Comparison of ENCODE assay signal across 9 cellular contexts in the genomic region with DNA sequence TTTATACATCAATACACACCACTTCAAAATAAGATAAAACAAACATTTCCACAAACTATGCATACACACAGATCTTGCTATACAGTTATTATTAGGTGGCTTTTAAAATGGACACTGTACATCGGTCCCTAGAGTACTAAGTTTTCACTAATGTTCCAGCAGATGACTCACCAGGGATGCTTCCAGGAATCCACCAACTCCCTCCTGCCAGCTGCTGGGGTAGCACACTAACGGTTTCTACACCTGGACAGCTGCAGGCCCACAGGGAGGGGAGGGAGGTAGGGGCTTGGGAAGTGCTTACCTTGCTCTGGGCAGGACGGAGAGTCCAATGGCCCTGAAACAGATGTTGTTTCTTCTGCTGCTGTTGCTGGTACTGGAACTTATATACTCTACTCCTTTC. TPM values are rescaled to one million over a fixed set of nuclear protein-coding genes. Genes with fewer than 3 reads are reported as not detected.
DNase-seq lines count a peak whose midpoint lies in the region; ATAC-seq and TF ChIP-seq lines count a peak whose summit lies in the region.
"Had no signal": no experiment of that assay in that cellular context is flagged by ENCODE, and none has a peak within 500 bp of the region (broad histone marks: within the 10 kb centered on the region; RNA-seq: fewer than 3 reads in every experiment).

Gene IL12B (minus strand): TSS at position 357 of the 400 bp plus-strand sequence. CDS start 3,705 bp downstream, outside the sequence.

- peak within 1 kb of the TSS; percentile 76 for H3K4me3 Mint-ChIP-seq in T-helper 2 cell treated with Interferon-gamma antibody and Interleukin-4, amounts not matched to agents 5 μg/mL and 100 μg/mL, for 36 hours
- H3K4me3 Mint-ChIP-seq in stimulated activated naive B cell treated with anti-CD40 and anti-IgM and Interleukin-4, amounts not matched to agents 10 μg/mL and 1 μg/mL and 100 μg/mL, for 72 hours, result peak within 1 kb of the TSS; percentile 49 to 81

- peak; percentile 26; the same call in 2 of the 3 replicates for ATAC-seq in SK-N-SH treated with all-trans-retinoic acid at 6 μM for 48 hours
- no peak for ATAC-seq in stimulated activated naive B cell treated with anti-CD40 and anti-IgM and Interleukin-4, amounts not matched to agents 10 μg/mL and 1 μg/mL and 100 μg/mL, for 72 hours (replicated peaks)
- ATAC-seq in omental fat pad (ENCODE audit: low FRiP score), result no peak

- H3K27me3 Mint-ChIP-seq in T-helper 2 cell treated with Interferon-gamma antibody and Interleukin-4, amounts not matched to agents 5 μg/mL and 100 μg/mL, for 36 hours (ENCODE audit: low read depth), result peaks cover 53% of the 10 kb centered on the region
- peaks cover 0 to 3% of the 10 kb centered on the region in 2 donors for H3K27me3 Mint-ChIP-seq in stimulated activated naive B cell treated with anti-CD40 and anti-IgM and Interleukin-4, amounts not matched to agents 10 μg/mL and 1 μg/mL and 100 μg/mL, for 72 hours

- H3K27ac Mint-ChIP-seq in T-helper 2 cell treated with Interferon-gamma antibody and Interleukin-4, amounts not matched to agents 5 μg/mL and 100 μg/mL, for 36 hours, result no peak within 1 kb of the TSS
- no peak within 1 kb of the TSS for H3K27ac Mint-ChIP-seq in stimulated activated naive B cell treated with anti-CD40 and anti-IgM and Interleukin-4, amounts not matched to agents 10 μg/mL and 1 μg/mL and 100 μg/mL, for 72 hours

- H3K36me3 Mint-ChIP-seq in T-helper 2 cell treated with Interferon-gamma antibody and Interleukin-4, amounts not matched to agents 5 μg/mL and 100 μg/mL, for 36 hours (ENCODE audit: low read depth), result no peaks in the 10 kb centered on the region
- H3K36me3 Mint-ChIP-seq in stimulated activated naive B cell treated with anti-CD40 and anti-IgM and Interleukin-4, amounts not matched to agents 10 μg/mL and 1 μg/mL and 100 μg/mL, for 72 hours, result no peaks in the 10 kb centered on the region

- peaks cover 32% of the 10 kb centered on the region for H3K4me1 Mint-ChIP-seq in T-helper 2 cell treated with Interferon-gamma antibody and Interleukin-4, amounts not matched to agents 5 μg/mL and 100 μg/mL, for 36 hours (ENCODE audit: low read depth)
- peaks cover 29 to 38% of the 10 kb centered on the region in 2 donors for H3K4me1 Mint-ChIP-seq in stimulated activated naive B cell treated with anti-CD40 and anti-IgM and Interleukin-4, amounts not matched to agents 10 μg/mL and 1 μg/mL and 100 μg/mL, for 72 hours

- H3K9me3 Mint-ChIP-seq in T-helper 2 cell treated with Interferon-gamma antibody and Interleukin-4, amounts not matched to agents 5 μg/mL and 100 μg/mL, for 36 hours, result no peaks in the 10 kb centered on the region
- no peaks in the 10 kb centered on the region for H3K9me3 Mint-ChIP-seq in stimulated activated naive B cell treated with anti-CD40 and anti-IgM and Interleukin-4, amounts not matched to agents 10 μg/mL and 1 μg/mL and 100 μg/mL, for 72 hours

- peak within 1 kb of the TSS; percentile 44 for H3K4me3 ChIP-seq in fibroblast of pulmonary artery (replicated peaks; ENCODE audit: low read depth, low read length)

- no peak for DNase-seq in T-helper 2 cell treated with Interferon-gamma antibody and Interleukin-4, amounts not matched to agents 5 μg/mL and 100 μg/mL, for 36 hours (ENCODE audit: low spot score)
- DNase-seq in T-helper 2 cell (no peak), fibroblast of pulmonary artery (ENCODE audit: low read depth) (peak; percentile 16), GM19238 (ENCODE audit: insufficient read length, low spot score) (no peak), NCI-H187 treated with DMSO at 0.1 percent for 48 hours (lab: John Stamatoyannopoulos, UW) (no peak), omental fat pad (ENCODE audit: low spot score) (no peak)
- DNase-seq in stimulated activated naive B cell treated with anti-CD40 and anti-IgM and Interleukin-4, amounts not matched to agents 10 μg/mL and 1 μg/mL and 100 μg/mL, for 72 hours, result no peak

- TF ChIP-seq CTCF in fibroblast of pulmonary artery (IDR thresholded peaks at IDR 0.05; ENCODE audit: low read length, missing control alignments) (no peak), omental fat pad (IDR thresholded peaks at IDR 0.05) (no peak)

TF ChIP-seq in SK-N-SH treated with all-trans-retinoic acid at 6 μM for 48 hours, 23 proteins besides CTCF, POLR2A, EP300 and RAD21:
- no peak for TF ChIP-seq POU6F1 (CRISPR knock-in tag; IDR thresholded peaks at IDR 0.05; ENCODE audit: borderline replicate concordance, low read depth)
- no peak for TF ChIP-seq PPARA (CRISPR knock-in tag; IDR thresholded peaks at IDR 0.05; ENCODE audit: borderline replicate concordance)
- no peak for TF ChIP-seq OSR1 (CRISPR knock-in tag; IDR thresholded peaks at IDR 0.05)
- no peak for TF ChIP-seq PATZ1 (CRISPR knock-in tag; IDR thresholded peaks at IDR 0.05; ENCODE audit: borderline replicate concordance)
- TF ChIP-seq TCF4 (CRISPR knock-in tag; IDR thresholded peaks at IDR 0.05; ENCODE audit: borderline replicate concordance), result no peak
- TF ChIP-seq ZNF70 (CRISPR knock-in tag; IDR thresholded peaks at IDR 0.05), result no peak
- TF ChIP-seq ZNF8 (CRISPR knock-in tag; IDR thresholded peaks at IDR 0.05), result no peak
- no peak for TF ChIP-seq BACH2 (CRISPR knock-in tag; IDR thresholded peaks at IDR 0.05; ENCODE audit: borderline replicate concordance)
- no peak for TF ChIP-seq SNAI2 (CRISPR knock-in tag; IDR thresholded peaks at IDR 0.05)
- TF ChIP-seq CSRNP3 (CRISPR knock-in tag; IDR thresholded peaks at IDR 0.05), result no peak
- no peak for TF ChIP-seq ZC3H10 (CRISPR knock-in tag; IDR thresholded peaks at IDR 0.05)
- TF ChIP-seq RARB (CRISPR knock-in tag; IDR thresholded peaks at IDR 0.05), result no peak
- TF ChIP-seq GLIS3 (CRISPR knock-in tag; IDR thresholded peaks at IDR 0.05), result no peak
- TF ChIP-seq ZNF565 (CRISPR knock-in tag; conservative IDR thresholded peaks at IDR 0.05; ENCODE audit: low read depth), result no peak
- TF ChIP-seq TOX (CRISPR knock-in tag; IDR thresholded peaks at IDR 0.05; ENCODE audit: borderline replicate concordance), result no peak
- no peak for TF ChIP-seq CREB5 (CRISPR knock-in tag; IDR thresholded peaks at IDR 0.05; ENCODE audit: low read depth)
- TF ChIP-seq ZFP30 (CRISPR knock-in tag; IDR thresholded peaks at IDR 0.05), result no peak
- TF ChIP-seq ZFP3 (CRISPR knock-in tag; IDR thresholded peaks at IDR 0.05), result no peak
TF ChIP-seq in SK-N-SH treated with all-trans-retinoic acid at 6 μM for 48 hours: peak in this region for 0.

RNA-seq across cellular contexts. Expression of gene IL12B, which starts in this region (rescaled TPM):
- not detected for total RNA-seq in omental fat pad
- total RNA-seq: pulmonary artery endothelial cell had no signal
